ENCODE assay signal across 8 cellular contexts in genomic region chr5:102681403-102681983, GRCh38.
DNase-seq lines count a peak whose midpoint lies in the region; ATAC-seq, FAIRE-seq and TF ChIP-seq lines count a peak whose summit lies in the region.

No MANE protein-coding gene starts in this region.

- peak; percentile 86 for FAIRE-seq in GM19239 (lab: Jason Lieb, UNC)

- H3K4me1 Mint-ChIP-seq in CD14-positive monocyte: no peaks in the 10 kb centered on the region
- H3K4me1 Mint-ChIP-seq in activated CD4-positive, alpha-beta T cell treated with anti-CD3 and anti-CD28 coated beads for 36 hours: no peaks in the 10 kb centered on the region

- intact Hi-C loops in CD14-positive monocyte (cut with micrococcal nuclease): no loop called here
- intact Hi-C loops in activated CD4-positive, alpha-beta T cell treated with anti-CD3 and anti-CD28 coated beads for 36 hours (cut with DNase I, micrococcal nuclease): loop anchor here (1.0 to 10.0 kb wide), 7 partner anchors 111 to 541 kb away; no protein-coding TSS in a partner anchor
- intact Hi-C loops in lower lobe of right lung (cut with DNase I): no loop called here

- DNase-seq in CD14-positive monocyte (ENCODE audit: low spot score) (no peak), GM19239 (ENCODE audit: insufficient read length, low spot score) (peak; percentile 42), NCI-H446 treated with DMSO at 0.1 percent for 48 hours (lab: John Stamatoyannopoulos, UW) (peak; percentile 85), coronary artery (ENCODE audit: low spot score) (no peak), lower lobe of right lung (peak; percentile 54)
- DNase-seq in activated CD4-positive, alpha-beta T cell treated with anti-CD3 and anti-CD28 coated beads for 36 hours: peak; percentile 81
- peak; percentile 9 for DNase-seq in stimulated activated CD8-positive, alpha-beta memory T cell treated with anti-CD3 and anti-CD28 coated beads, Interleukin-15, amount 100 ng/mL, for 1 hour (ENCODE audit: low read depth)

- H3K4me1 ChIP-seq in lower lobe of right lung: no peaks in the 10 kb centered on the region

- POLR2A ChIA-PET in activated CD4-positive, alpha-beta T cell treated with anti-CD3 and anti-CD28 coated beads for 36 hours (lab: Charles Lee): interaction anchor here (0.6 kb wide), 1 partner anchor 355 kb away, joined by 3 read pairs; no protein-coding TSS in a partner anchor

- no peak overlapping the region for H3K27ac ChIP-seq in coronary artery
- no peak overlapping the region for H3K27ac ChIP-seq in lower lobe of right lung

- H3K4me3 ChIP-seq in coronary artery (no peak overlapping the region), lower lobe of right lung (no peak overlapping the region)

- no peaks in the 10 kb centered on the region for H3K9me3 ChIP-seq in lower lobe of right lung

- H3K27ac Mint-ChIP-seq in CD14-positive monocyte: no peak overlapping the region
- no peak overlapping the region for H3K27ac Mint-ChIP-seq in activated CD4-positive, alpha-beta T cell treated with anti-CD3 and anti-CD28 coated beads for 36 hours

- H3K9me3 Mint-ChIP-seq in CD14-positive monocyte: peaks cover 0 to 4% (median 3%) of the 10 kb centered on the region in 7 donors
- no peaks in the 10 kb centered on the region for H3K9me3 Mint-ChIP-seq in activated CD4-positive, alpha-beta T cell treated with anti-CD3 and anti-CD28 coated beads for 36 hours (ENCODE audit: low read depth)

- peak; percentile 79 for TF ChIP-seq CTCF in CD14-positive monocyte (IDR thresholded peaks at IDR 0.05)
- peak; percentile 55 for TF ChIP-seq CTCF in coronary artery (IDR thresholded peaks at IDR 0.05)
- TF ChIP-seq CTCF in lower lobe of right lung (IDR thresholded peaks at IDR 0.05): peak; percentile 84

- no peak overlapping the region for H3K4me3 Mint-ChIP-seq in CD14-positive monocyte
- no peak overlapping the region for H3K4me3 Mint-ChIP-seq in activated CD4-positive, alpha-beta T cell treated with anti-CD3 and anti-CD28 coated beads for 36 hours

- H3K27me3 ChIP-seq in lower lobe of right lung (ENCODE audit: low read depth): no peaks in the 10 kb centered on the region

- no peaks in the 10 kb centered on the region for H3K36me3 Mint-ChIP-seq in CD14-positive monocyte
- no peaks in the 10 kb centered on the region for H3K36me3 Mint-ChIP-seq in activated CD4-positive, alpha-beta T cell treated with anti-CD3 and anti-CD28 coated beads for 36 hours (ENCODE audit: low read depth)

- H3K27me3 Mint-ChIP-seq in CD14-positive monocyte (ENCODE audit: low read depth in 3 of 3): no peaks in the 10 kb centered on the region
- H3K27me3 Mint-ChIP-seq in activated CD4-positive, alpha-beta T cell treated with anti-CD3 and anti-CD28 coated beads for 36 hours: no peaks in the 10 kb centered on the region

- H3K36me3 ChIP-seq in lower lobe of right lung: no peaks in the 10 kb centered on the region

- ATAC-seq in HG03342 (IDR thresholded peaks at IDR 0.05; ENCODE audit: unreplicated experiment) (peak; percentile 97), lower lobe of right lung (peak; percentile 86 to 93)
- peak; percentile 85 for ATAC-seq in activated CD4-positive, alpha-beta T cell treated with anti-CD3 and anti-CD28 coated beads for 36 hours

- CTCF ChIA-PET in activated CD4-positive, alpha-beta T cell treated with anti-CD3 and anti-CD28 coated beads for 36 hours (lab: Charles Lee): interaction anchor here (0.6 to 3.0 kb wide), 56 partner anchors 9 to 543 kb away, joined by 3 to 42 read pairs (median 4); no protein-coding TSS in a partner anchor

Comparison
In these comparisons a context has a peak if more than half of its experiments do, and no peak if none do; other contexts are left out.
1. DNase-seq: peak in GM19239 (single experiment), NCI-H446 treated with DMSO at 0.1 percent for 48 hours (single experiment), activated CD4-positive, alpha-beta T cell treated with anti-CD3 and anti-CD28 coated beads for 36 hours (single experiment), lower lobe of right lung (single experiment) and stimulated activated CD8-positive, alpha-beta memory T cell treated with anti-CD3 and anti-CD28 coated beads, Interleukin-15, amount 100 ng/mL, for 1 hour (single experiment); none in CD14-positive monocyte (single experiment) and coronary artery (single experiment).
2. intact Hi-C loops: an anchor here in activated CD4-positive, alpha-beta T cell treated with anti-CD3 and anti-CD28 coated beads for 36 hours (1.0 to 10.0 kb wide); none called in CD14-positive monocyte and lower lobe of right lung.
3. Peak in every context shown above with its lines, with median percentiles within 50 percentile points of each other: CTCF ChIP-seq and ATAC-seq.